In the genomic region with DNA sequence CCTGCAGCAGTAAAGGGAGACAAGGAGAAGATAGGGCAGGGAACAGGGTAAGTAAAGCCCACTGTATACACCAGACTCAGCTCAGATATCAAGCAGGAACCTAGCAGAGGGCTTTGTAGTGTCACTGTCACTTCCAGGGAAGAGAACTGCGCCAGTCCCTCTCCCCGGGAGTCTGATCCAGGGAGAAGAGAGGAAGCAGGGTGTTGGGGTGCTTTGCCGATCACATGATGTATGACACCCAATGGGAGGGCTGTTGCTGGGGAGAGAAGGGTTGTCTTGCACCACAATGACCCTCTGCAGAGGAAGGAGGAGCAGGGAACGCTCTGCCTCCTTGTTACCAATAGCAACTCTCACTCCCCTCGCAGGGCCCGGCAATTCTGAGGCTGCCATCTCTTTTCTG, we compare ENCODE assay signal across 12 cellular contexts.
A peak's percentile ranks its signal among the peaks of the same experiment; 100 is the strongest.
DNase-seq lines count a peak whose midpoint lies in the region; ATAC-seq, FAIRE-seq and TF ChIP-seq lines count a peak whose summit lies in the region.
"Had no signal": no experiment of that assay in that cellular context is flagged by ENCODE, and none has a peak within 500 bp of the region (broad histone marks: within the 10 kb centered on the region; RNA-seq: fewer than 3 reads in every experiment).

No MANE protein-coding gene starts in this region.

- no peak for TF ChIP-seq POLR2A in GM12892 (IDR thresholded peaks at IDR 0.05; ENCODE audit: low read depth, low read length)

- peaks cover 8% of the 10 kb centered on the region for H3K4me1 ChIP-seq in CD8-positive, alpha-beta T cell (ENCODE audit: insufficient read depth, low read length)

- no peak for TF ChIP-seq CTCF in CD8-positive, alpha-beta T cell (IDR thresholded peaks at IDR 0.05)

- no peak overlapping the region for H3K4me3 ChIP-seq in CD8-positive, alpha-beta T cell (ENCODE audit: low read depth, low read length)
- H3K4me3 ChIP-seq: coronary artery had no signal

- no peaks in the 10 kb centered on the region for H3K9me3 ChIP-seq in CD8-positive, alpha-beta T cell (ENCODE audit: low read length)

- peak; percentile 64 for DNase-seq in amniotic epithelial cell (ENCODE audit: low read depth)
- peak; percentile 32 for DNase-seq in hepatic stellate cell (ENCODE audit: low spot score)
- peak; percentile 77 to 98 (median 88) for DNase-seq in posterior cingulate gyrus
- DNase-seq in NCI-H2107 treated with DMSO at 0.1 percent for 48 hours (lab: John Stamatoyannopoulos, UW; ENCODE audit: unreplicated experiment), result no peak
- DNase-seq in NCI-H1694 (lab: John Stamatoyannopoulos, UW), result no peak
- DNase-seq in CD8-positive, alpha-beta T cell, result no peak
- no peak for DNase-seq in GM12892 (ENCODE audit: insufficient read length)
- DNase-seq: NCI-H1105 treated with DMSO at 0.1 percent for 48 hours had no signal

- H3K9me3 Mint-ChIP-seq in CD8-positive, alpha-beta T cell, result no peaks in the 10 kb centered on the region

- no peak overlapping the region for H3K4me3 Mint-ChIP-seq in CD8-positive, alpha-beta T cell

- ATAC-seq in HG02678 (IDR thresholded peaks at IDR 0.05; ENCODE audit: unreplicated experiment), result peak; percentile 89
- ATAC-seq in CD8-positive, alpha-beta T cell, result no peak

- peaks cover 72% of the 10 kb centered on the region for H3K36me3 Mint-ChIP-seq in CD8-positive, alpha-beta T cell

- intact Hi-C loops in posterior cingulate gyrus (cut with DNase I), result no loop called here
- intact Hi-C loops in CD8-positive, alpha-beta T cell (cut with DNase I, micrococcal nuclease), result no loop called here

- H3K27ac ChIP-seq in CD8-positive, alpha-beta T cell (ENCODE audit: low read depth, low read length), result no peak overlapping the region
- H3K27ac ChIP-seq: coronary artery had no signal

- H3K36me3 ChIP-seq in CD8-positive, alpha-beta T cell (ENCODE audit: insufficient read depth, low read length), result no peaks in the 10 kb centered on the region

- POLR2A ChIA-PET in CD8-positive, alpha-beta T cell (lab: Charles Lee), result no interaction called here

- no peak for FAIRE-seq in GM12892 (lab: Jason Lieb, UNC)
- FAIRE-seq: D721Med, TTC549 had no signal

- CTCF ChIA-PET in CD8-positive, alpha-beta T cell (lab: Charles Lee), result interaction anchor here (0.6 to 1.2 kb wide), 2 partner anchors 16 to 215 kb away, joined by 3 read pairs; no protein-coding TSS in a partner anchor

- H3K27me3 Mint-ChIP-seq in CD8-positive, alpha-beta T cell (ENCODE audit: low read depth), result no peaks in the 10 kb centered on the region

- H3K27ac Mint-ChIP-seq in CD8-positive, alpha-beta T cell, result no peak overlapping the region

- H3K27me3 ChIP-seq in CD8-positive, alpha-beta T cell (ENCODE audit: insufficient read depth, low read length), result no peaks in the 10 kb centered on the region

- peaks cover 17% of the 10 kb centered on the region for H3K4me1 Mint-ChIP-seq in CD8-positive, alpha-beta T cell (ENCODE audit: low read depth)

Comparison
In these comparisons a context has a peak if more than half of its experiments do, and no peak if none do; other contexts are left out.
1. DNase-seq: peak in amniotic epithelial cell (single experiment), hepatic stellate cell (single experiment) and posterior cingulate gyrus (10 of 10); none in NCI-H2107 treated with DMSO at 0.1 percent for 48 hours (single experiment), NCI-H1694 (single experiment), CD8-positive, alpha-beta T cell (0 of 7) and GM12892 (single experiment).